Comparison of ENCODE assay signal across 8 cellular contexts in genomic region chr4:158722291-158722916, GRCh38. TPM values are rescaled to one million over a fixed set of nuclear protein-coding genes. Genes with fewer than 3 reads are reported as not detected.
DNase-seq lines count a peak whose midpoint lies in the region; ATAC-seq and TF ChIP-seq lines count a peak whose summit lies in the region.

No MANE protein-coding gene starts in this region.

- ATAC-seq in HG03354 (IDR thresholded peaks at IDR 0.05; ENCODE audit: poor library complexity, severe bottlenecking, unreplicated experiment) (peak; percentile 18), lung (ENCODE audit: insufficient read depth, low FRiP score) (no peak), GM21515 (IDR thresholded peaks at IDR 0.05; ENCODE audit: unreplicated experiment) (no peak)

- H3K9ac ChIP-seq in SK-N-MC (ENCODE audit: insufficient read length), result peak overlapping the region; percentile 88
- H3K9ac ChIP-seq in duodenal mucosa (ENCODE audit: low read depth in 1 of 2, low read length in 2 of 2), result peak overlapping the region; percentile 93 to 97

- peaks cover 42% of the 10 kb centered on the region for H3K36me3 ChIP-seq in SK-N-MC (ENCODE audit: insufficient read depth, low read length)
- peaks cover 20 to 37% of the 10 kb centered on the region in 2 donors for H3K36me3 ChIP-seq in duodenal mucosa (ENCODE audit: control insufficient read depth in 1 of 2, insufficient read depth in 2 of 2, low read length in 2 of 2)
- peaks cover 3 to 22% of the 10 kb centered on the region in 2 donors for H3K36me3 ChIP-seq in lung (ENCODE audit: control insufficient read depth in 2 of 2, insufficient read depth in 2 of 2, low read length in 2 of 2)

- H3K4me1 ChIP-seq in duodenal mucosa (ENCODE audit: control insufficient read depth in 1 of 2, insufficient read depth in 2 of 2, low read length in 2 of 2) (peaks cover 7 to 11% of the 10 kb centered on the region in 2 donors), lung (ENCODE audit: control insufficient read depth in 2 of 2, insufficient read depth in 2 of 2, low read length in 2 of 2) (peaks cover 3 to 4% of the 10 kb centered on the region in 2 donors)

- H3K27ac ChIP-seq in SK-N-MC (no peak overlapping the region), duodenal mucosa (ENCODE audit: low read depth, low read length) (peak overlapping the region; percentile 90), lung (ENCODE audit: low read depth in 1 of 2, low read length in 1 of 2) (peak overlapping the region; percentile 94 to 98), temporal lobe (ENCODE audit: low read depth, low read length) (peak overlapping the region; percentile 83)

- 16 to 22% methylated on average over 16 of the region's 16 CpGs for WGBS in lung, 2 donors

- H3K9me3 ChIP-seq in SK-N-MC (ENCODE audit: low read depth, low read length), result no peaks in the 10 kb centered on the region
- no peaks in the 10 kb centered on the region for H3K9me3 ChIP-seq in duodenal mucosa (ENCODE audit: control insufficient read depth in 1 of 2, low read length in 2 of 2)
- H3K9me3 ChIP-seq in lung (ENCODE audit: control insufficient read depth in 2 of 2, insufficient read depth in 1 of 2, low read length in 1 of 2), result no peaks in the 10 kb centered on the region

- DNase-seq in stimulated activated CD4-positive, alpha-beta T cell treated with anti-CD3 and anti-CD28 coated beads, Interleukin-15, amount 100 ng/mL, for 24 hours, result peak; percentile 20
- DNase-seq in stimulated activated CD4-positive, alpha-beta T cell treated with anti-CD3 and anti-CD28 coated beads, Interleukin-2, amount 100 ng/mL, for 48 hours, result no peak
- DNase-seq in SK-N-MC (ENCODE audit: low read depth, low spot score), result no peak
- DNase-seq in lung (ENCODE audit: low spot score), result no peak

- H3K27me3 ChIP-seq in duodenal mucosa (ENCODE audit: control insufficient read depth in 1 of 2, insufficient read depth in 2 of 2, low read length in 2 of 2) (no peaks in the 10 kb centered on the region), lung (ENCODE audit: control insufficient read depth, insufficient read depth) (no peaks in the 10 kb centered on the region)

- no peak for TF ChIP-seq CTCF in lung (IDR thresholded peaks at IDR 0.05; ENCODE audit: control extremely low read depth, extremely low read depth)

- H3K4me3 ChIP-seq in SK-N-MC, result peak overlapping the region; percentile 88
- peak overlapping the region; percentile 84 to 94 for H3K4me3 ChIP-seq in duodenal mucosa (ENCODE audit: low read depth in 1 of 2, low read length in 2 of 2)
- peak overlapping the region; percentile 90 for H3K4me3 ChIP-seq in lung

RNA-seq across cellular contexts. Expression of gene PPID, which starts 0.8 kb away (rescaled TPM):
- total RNA-seq in lung, result 10 to 100 TPM; 17.3 to 39.0 TPM
- polyA plus RNA-seq in lung, result 10 to 100 TPM; 14.7 to 25.4 TPM
- 21.1 TPM for total RNA-seq in temporal lobe

RNA-seq across cellular contexts. Expression of gene FNIP2, which starts 46.4 kb away (rescaled TPM):
- 100 to 1,000 TPM in 1 of 2 donors, 10 to 100 TPM in 1; 57.4 to 150 TPM for total RNA-seq in lung
- 10 to 100 TPM; 12.1 to 31.7 TPM for polyA plus RNA-seq in lung
- total RNA-seq in temporal lobe, result 62.9 TPM

RNA-seq across cellular contexts. Expression of gene ETFDH, which starts 50.3 kb away (rescaled TPM):
- 10 to 100 TPM; 16.0 to 43.8 TPM for total RNA-seq in lung
- 10 to 100 TPM; 13.6 to 16.9 TPM for polyA plus RNA-seq in lung
- total RNA-seq in temporal lobe, result 19.9 TPM

RNA-seq across cellular contexts. Expression of gene C4orf46, which starts 50.7 kb away (rescaled TPM):
- total RNA-seq in lung (10 to 100 TPM in 1 of 2 donors, 1 to 10 TPM in 1; 3.5 to 31.3 TPM), temporal lobe (14.0 TPM)
- 1 to 10 TPM; 2.7 to 3.0 TPM for polyA plus RNA-seq in lung
